8 cellular contexts compared by ENCODE assay signal in genomic region chr6:30541515-30542403, GRCh38. TPM values are rescaled to one million over a fixed set of nuclear protein-coding genes. Genes with fewer than 3 reads are reported as not detected.
DNase-seq lines count a peak whose midpoint lies in the region; ATAC-seq, FAIRE-seq and TF ChIP-seq lines count a peak whose summit lies in the region.

No MANE protein-coding gene starts in this region.

- TF ChIP-seq CTCF in HepG2 (CRISPR knock-in tag; IDR thresholded peaks at IDR 0.05), result peak; percentile 94

- no peaks in the 10 kb centered on the region for H3K9me3 ChIP-seq in HepG2 (ENCODE audit: low read length)

- CTCF ChIA-PET in HepG2 (lab: Yijun Ruan, JAX; ENCODE audit: low intra/inter-chr PET ratio, low total read pairs), result interaction anchor here (0.6 to 6.6 kb wide), 4 partner anchors 10 to 58 kb away, joined by 3 to 110 read pairs (median 10); partner anchors contain the start of gene HLA-E

- TF ChIP-seq EP300 in HepG2 (IDR thresholded peaks at IDR 0.05; ENCODE audit: low read depth in 2 of 2, low read length in 2 of 2), result no peak
- TF ChIP-seq EP300 in HepG2 (CRISPR knock-in tag; IDR thresholded peaks at IDR 0.05; ENCODE audit: borderline replicate concordance), result no peak

- in situ Hi-C loops in HepG2 (cut with HindIII; ENCODE audit: extremely low pct_ligation_motif_present, low pct_unique_long_range_greater_than_20kb), result loop anchor here (5.0 kb wide), 1 partner anchor 59 kb away; no protein-coding TSS in a partner anchor

- H3K36me3 ChIP-seq in HepG2 (replicated peaks in 1 of 2; ENCODE audit: control insufficient read depth in 1 of 2, insufficient read depth in 2 of 2, low read length in 2 of 2), result peaks cover 1 to 11% of the 10 kb centered on the region in 2 experiments; a peak in 2 of 5 replicates

- TF ChIP-seq RAD21 in HepG2 (CRISPR knock-in tag; IDR thresholded peaks at IDR 0.05), result peak; percentile 78

- H2AFZ ChIP-seq in HepG2 (ENCODE audit: low read length), result no peak overlapping the region

- BruUV-seq in HepG2 (replicated peaks; lab: Mats Ljungman, UMichigan), result no TSS peak

- H3K27ac ChIP-seq in HepG2 (ENCODE audit: extremely low read length, insufficient read depth, low read length), result no peak overlapping the region

- H3K4me3 ChIP-seq in HepG2 (replicated peaks in 1 of 3; ENCODE audit: insufficient read depth in 1 of 3, low read depth in 2 of 3, low read length in 3 of 3), result peak overlapping the region; percentile 30 to 66 (median 44); a peak in 5 of 6 replicates

- H3K4me1 ChIP-seq in HepG2 (ENCODE audit: insufficient read depth, low read length), result peaks cover 7% of the 10 kb centered on the region; the same call in 1 of the 2 replicates

- DNase-seq in DMS114 treated with DMSO at 0.1 percent for 48 hours (lab: John Stamatoyannopoulos, UW; ENCODE audit: unreplicated experiment) (peak; percentile 81), NCI-H748 treated with DMSO at 0.1 percent for 48 hours (lab: John Stamatoyannopoulos, UW) (peak; percentile 84), dermis blood vessel endothelial cell (peak; percentile 96), HepG2 (ENCODE audit: low spot score) (peak; percentile 76)
- DNase-seq in activated CD4-positive, alpha-beta T cell treated with anti-CD3 and anti-CD28 coated beads, Interleukin-2, amount 50 U/mL, for 24 hours (ENCODE audit: low read depth in 1 of 2, low spot score in 1 of 2), result peak; percentile 62 to 75
- peak; percentile 76 to 79 for DNase-seq in stimulated activated CD4-positive, alpha-beta T cell treated with anti-CD3 and anti-CD28 coated beads, Interleukin-2, amount 100 ng/mL, for 48 hours

- intact Hi-C loops in HepG2 (cut with micrococcal nuclease; ENCODE audit: unreplicated experiment), result loop anchor here (1.0 to 10.0 kb wide), 3 partner anchors 52 to 133 kb away; partner anchors contain the start of genes DHX16 and HLA-E

- 30% methylated on average over 23 of the region's 23 CpGs for WGBS in HepG2 (ENCODE audit: low lambda C conversion rate)

- no peak overlapping the region for H3K9ac ChIP-seq in HepG2 (ENCODE audit: insufficient read depth, low read depth, low read length)

- no peak for TF ChIP-seq POLR2A in HepG2 (IDR thresholded peaks at IDR 0.05; ENCODE audit: insufficient read depth in 1 of 2, low read depth in 2 of 2, low read length in 2 of 2)

- H3K27me3 ChIP-seq in HepG2 (ENCODE audit: control insufficient read depth in 1 of 2, insufficient read depth in 2 of 2, low read length in 2 of 2), result no peaks in the 10 kb centered on the region

- H4K20me1 ChIP-seq in HepG2 (ENCODE audit: insufficient read depth, low read length), result no peaks in the 10 kb centered on the region; the same call in 1 of the 2 replicates

- POLR2A ChIA-PET in HepG2 (lab: Yijun Ruan, JAX), result interaction anchor here (0.7 to 2.1 kb wide), 9 partner anchors 9 to 130 kb away, joined by 3 to 6 read pairs (median 3); partner anchors contain the start of genes DHX16, GNL1 and PRR3

- H3K79me2 ChIP-seq in HepG2 (ENCODE audit: insufficient read depth, low read length), result no peaks in the 10 kb centered on the region

- peak; percentile 40 for ATAC-seq in HG03439 (IDR thresholded peaks at IDR 0.05; ENCODE audit: unreplicated experiment)
- peak; percentile 88 for ATAC-seq in HepG2
- no peak for ATAC-seq in GM18873 (IDR thresholded peaks at IDR 0.05; ENCODE audit: low FRiP score, unreplicated experiment)

- peak; percentile 93 for FAIRE-seq in HepG2 (lab: Jason Lieb, UNC)

- peak overlapping the region; percentile 92 for H3K4me2 ChIP-seq in HepG2 (ENCODE audit: low read depth, low read length)

RNA-seq across cellular contexts. Expression of gene GNL1, which starts 14.5 kb away (rescaled TPM):
- 53.1 and 63.0 TPM in 2 replicates for total RNA-seq in dermis blood vessel endothelial cell
- total RNA-seq in HepG2 (2016; rRNA removed; fragmentation: Illumina TruSeq; extraction: Trizol), result 54.8 and 55.6 TPM in 2 replicates
- 11.5 and 14.7 TPM in 2 replicates for total RNA-seq in HepG2 (2016; cell fraction: cytosol; rRNA removed; fragmentation: Illumina TruSeq; extraction: Trizol; ENCODE audit: low read depth)
- 48.5 and 56.5 TPM in 2 replicates for total RNA-seq in HepG2 (2016; cell fraction: insoluble cytoplasmic fraction; rRNA removed; fragmentation: Illumina TruSeq; extraction: Trizol)
- 23.9 and 27.8 TPM in 2 replicates for total RNA-seq in HepG2 (2016; cell fraction: membrane; rRNA removed; fragmentation: Illumina TruSeq; extraction: Trizol)
- 27.7 and 34.5 TPM in 2 replicates for total RNA-seq in HepG2 (2016; cell fraction: nucleus; rRNA removed; fragmentation: Illumina TruSeq; extraction: Trizol)
- polyA plus RNA-seq in HepG2 (2011; rRNA removed), result 35.0 and 46.8 TPM in 2 replicates
- 25.1 and 32.1 TPM in 2 replicates for polyA plus RNA-seq in HepG2 (2011; cell fraction: cytosol; rRNA removed)
- polyA plus RNA-seq in HepG2 (2011; cell fraction: nucleus; rRNA removed), result 40.6 and 54.9 TPM in 2 replicates
- 45.3 and 50.3 TPM in 2 replicates for polyA plus RNA-seq in HepG2 (2012)
- polyA plus RNA-seq in HepG2 (2016; cell fraction: cytosol; fragmentation: Illumina TruSeq; extraction: Trizol; ENCODE audit: low read depth), result 12.7 and 15.8 TPM in 2 replicates
- polyA plus RNA-seq in HepG2 (2016; cell fraction: insoluble cytoplasmic fraction; fragmentation: Illumina TruSeq; extraction: Trizol; ENCODE audit: low read depth), result 53.9 and 60.5 TPM in 2 replicates
- polyA plus RNA-seq in HepG2 (2016; cell fraction: membrane; fragmentation: Illumina TruSeq; extraction: Trizol; ENCODE audit: low read depth), result 19.5 and 25.2 TPM in 2 replicates
- 84.3 and 89.3 TPM in 2 replicates for polyA plus RNA-seq in HepG2 (2016; cell fraction: nucleus; fragmentation: Illumina TruSeq; extraction: Trizol; ENCODE audit: insufficient read depth, low read depth)
- 34.2 and 47.6 TPM in 2 replicates for polyA minus RNA-seq in HepG2 (2011; rRNA and poly(A)+ RNA removed; ENCODE audit: low replicate concordance)
- polyA minus RNA-seq in HepG2 (2011; cell fraction: cytosol; rRNA and poly(A)+ RNA removed), result 22.4 and 23.5 TPM in 2 replicates
- polyA minus RNA-seq in HepG2 (2011; cell fraction: nucleus; rRNA and poly(A)+ RNA removed), result 22.4 and 27.0 TPM in 2 replicates

RNA-seq across cellular contexts. Expression of gene PRR3, which starts 15.3 kb away (rescaled TPM):
- total RNA-seq in dermis blood vessel endothelial cell (2.9 and 3.5 TPM in 2 replicates), HepG2 (2016; rRNA removed; fragmentation: Illumina TruSeq; extraction: Trizol) (13.9 and 14.6 TPM in 2 replicates)
- 6.5 and 6.6 TPM in 2 replicates for total RNA-seq in HepG2 (2016; cell fraction: cytosol; rRNA removed; fragmentation: Illumina TruSeq; extraction: Trizol; ENCODE audit: low read depth)
- 13.8 and 15.5 TPM in 2 replicates for total RNA-seq in HepG2 (2016; cell fraction: insoluble cytoplasmic fraction; rRNA removed; fragmentation: Illumina TruSeq; extraction: Trizol)
- 12.6 and 13.1 TPM in 2 replicates for total RNA-seq in HepG2 (2016; cell fraction: membrane; rRNA removed; fragmentation: Illumina TruSeq; extraction: Trizol)
- 11.4 and 14.4 TPM in 2 replicates for total RNA-seq in HepG2 (2016; cell fraction: nucleus; rRNA removed; fragmentation: Illumina TruSeq; extraction: Trizol)
- 20.6 and 21.2 TPM in 2 replicates for polyA plus RNA-seq in HepG2 (2011; rRNA removed)
- 14.8 and 17.1 TPM in 2 replicates for polyA plus RNA-seq in HepG2 (2011; cell fraction: cytosol; rRNA removed)
- polyA plus RNA-seq in HepG2 (2011; cell fraction: nucleus; rRNA removed), result 16.1 and 23.0 TPM in 2 replicates
- 12.5 and 15.6 TPM in 2 replicates for polyA plus RNA-seq in HepG2 (2012)
- 5.9 and 6.1 TPM in 2 replicates for polyA plus RNA-seq in HepG2 (2016; cell fraction: cytosol; fragmentation: Illumina TruSeq; extraction: Trizol; ENCODE audit: low read depth)
- 27.5 and 29.3 TPM in 2 replicates for polyA plus RNA-seq in HepG2 (2016; cell fraction: insoluble cytoplasmic fraction; fragmentation: Illumina TruSeq; extraction: Trizol; ENCODE audit: low read depth)
- polyA plus RNA-seq in HepG2 (2016; cell fraction: membrane; fragmentation: Illumina TruSeq; extraction: Trizol; ENCODE audit: low read depth), result 13.6 and 13.9 TPM in 2 replicates
- polyA plus RNA-seq in HepG2 (2016; cell fraction: nucleus; fragmentation: Illumina TruSeq; extraction: Trizol; ENCODE audit: insufficient read depth, low read depth), result 25.4 and 26.7 TPM in 2 replicates
- 34.9 and 73.8 TPM in 2 replicates for polyA minus RNA-seq in HepG2 (2011; rRNA and poly(A)+ RNA removed; ENCODE audit: low replicate concordance)
- polyA minus RNA-seq in HepG2 (2011; cell fraction: cytosol; rRNA and poly(A)+ RNA removed), result 4.9 and 5.8 TPM in 2 replicates
- polyA minus RNA-seq in HepG2 (2011; cell fraction: nucleus; rRNA and poly(A)+ RNA removed), result 20.6 and 27.1 TPM in 2 replicates

RNA-seq across cellular contexts. Expression of gene ABCF1, which starts 29.5 kb away (rescaled TPM):
- total RNA-seq in dermis blood vessel endothelial cell (49.5 and 70.3 TPM in 2 replicates), HepG2 (2016; rRNA removed; fragmentation: Illumina TruSeq; extraction: Trizol) (98.9 and 104 TPM in 2 replicates)
- 8.1 and 8.9 TPM in 2 replicates for total RNA-seq in HepG2 (2016; cell fraction: cytosol; rRNA removed; fragmentation: Illumina TruSeq; extraction: Trizol; ENCODE audit: low read depth)
- total RNA-seq in HepG2 (2016; cell fraction: insoluble cytoplasmic fraction; rRNA removed; fragmentation: Illumina TruSeq; extraction: Trizol), result 89.2 and 106 TPM in 2 replicates
- 23.0 and 27.5 TPM in 2 replicates for total RNA-seq in HepG2 (2016; cell fraction: membrane; rRNA removed; fragmentation: Illumina TruSeq; extraction: Trizol)
- total RNA-seq in HepG2 (2016; cell fraction: nucleus; rRNA removed; fragmentation: Illumina TruSeq; extraction: Trizol), result 61.2 and 71.0 TPM in 2 replicates
- 25.4 and 33.7 TPM in 2 replicates for polyA plus RNA-seq in HepG2 (2011; rRNA removed)
- polyA plus RNA-seq in HepG2 (2011; cell fraction: cytosol; rRNA removed), result 35.0 and 35.5 TPM in 2 replicates
- 75.1 and 116 TPM in 2 replicates for polyA plus RNA-seq in HepG2 (2011; cell fraction: nucleus; rRNA removed)
- polyA plus RNA-seq in HepG2 (2012), result 50.5 and 61.2 TPM in 2 replicates
- polyA plus RNA-seq in HepG2 (2016; cell fraction: cytosol; fragmentation: Illumina TruSeq; extraction: Trizol; ENCODE audit: low read depth), result 5.5 and 7.0 TPM in 2 replicates
- polyA plus RNA-seq in HepG2 (2016; cell fraction: insoluble cytoplasmic fraction; fragmentation: Illumina TruSeq; extraction: Trizol; ENCODE audit: low read depth), result 87.5 and 108 TPM in 2 replicates
- polyA plus RNA-seq in HepG2 (2016; cell fraction: membrane; fragmentation: Illumina TruSeq; extraction: Trizol; ENCODE audit: low read depth), result 13.4 and 16.7 TPM in 2 replicates
- 107 and 118 TPM in 2 replicates for polyA plus RNA-seq in HepG2 (2016; cell fraction: nucleus; fragmentation: Illumina TruSeq; extraction: Trizol; ENCODE audit: insufficient read depth, low read depth)
- 69.0 and 79.0 TPM in 2 replicates for polyA minus RNA-seq in HepG2 (2011; rRNA and poly(A)+ RNA removed; ENCODE audit: low replicate concordance)
- 37.8 and 41.4 TPM in 2 replicates for polyA minus RNA-seq in HepG2 (2011; cell fraction: cytosol; rRNA and poly(A)+ RNA removed)
- polyA minus RNA-seq in HepG2 (2011; cell fraction: nucleus; rRNA and poly(A)+ RNA removed), result 51.5 and 64.8 TPM in 2 replicates

RNA-seq across cellular contexts. Expression of gene HLA-E, which starts 52.5 kb away (rescaled TPM):
- total RNA-seq in dermis blood vessel endothelial cell (717 and 1,065 TPM in 2 replicates), HepG2 (2016; rRNA removed; fragmentation: Illumina TruSeq; extraction: Trizol) (21.2 and 45.2 TPM in 2 replicates)
- total RNA-seq in HepG2 (2016; cell fraction: cytosol; rRNA removed; fragmentation: Illumina TruSeq; extraction: Trizol; ENCODE audit: low read depth), result 6.3 and 7.1 TPM in 2 replicates
- 21.6 and 46.9 TPM in 2 replicates for total RNA-seq in HepG2 (2016; cell fraction: insoluble cytoplasmic fraction; rRNA removed; fragmentation: Illumina TruSeq; extraction: Trizol)
- total RNA-seq in HepG2 (2016; cell fraction: membrane; rRNA removed; fragmentation: Illumina TruSeq; extraction: Trizol), result 12.5 and 14.1 TPM in 2 replicates
- 38.3 and 44.5 TPM in 2 replicates for total RNA-seq in HepG2 (2016; cell fraction: nucleus; rRNA removed; fragmentation: Illumina TruSeq; extraction: Trizol)
- 90.4 and 99.8 TPM in 2 replicates for polyA plus RNA-seq in HepG2 (2011; rRNA removed)
- polyA plus RNA-seq in HepG2 (2011; cell fraction: cytosol; rRNA removed), result 94.6 and 111 TPM in 2 replicates
- polyA plus RNA-seq in HepG2 (2011; cell fraction: nucleus; rRNA removed), result 67.6 and 75.6 TPM in 2 replicates
- 64.9 and 110 TPM in 2 replicates for polyA plus RNA-seq in HepG2 (2012)
- 6.6 and 6.7 TPM in 2 replicates for polyA plus RNA-seq in HepG2 (2016; cell fraction: cytosol; fragmentation: Illumina TruSeq; extraction: Trizol; ENCODE audit: low read depth)
- 23.6 and 24.3 TPM in 2 replicates for polyA plus RNA-seq in HepG2 (2016; cell fraction: insoluble cytoplasmic fraction; fragmentation: Illumina TruSeq; extraction: Trizol; ENCODE audit: low read depth)
- 11.8 and 12.2 TPM in 2 replicates for polyA plus RNA-seq in HepG2 (2016; cell fraction: membrane; fragmentation: Illumina TruSeq; extraction: Trizol; ENCODE audit: low read depth)
- polyA plus RNA-seq in HepG2 (2016; cell fraction: nucleus; fragmentation: Illumina TruSeq; extraction: Trizol; ENCODE audit: insufficient read depth, low read depth), result 68.0 and 69.9 TPM in 2 replicates
- 39.4 and 80.9 TPM in 2 replicates for polyA minus RNA-seq in HepG2 (2011; rRNA and poly(A)+ RNA removed; ENCODE audit: low replicate concordance)
- polyA minus RNA-seq in HepG2 (2011; cell fraction: cytosol; rRNA and poly(A)+ RNA removed), result 45.5 and 56.8 TPM in 2 replicates
- polyA minus RNA-seq in HepG2 (2011; cell fraction: nucleus; rRNA and poly(A)+ RNA removed), result 17.4 and 26.7 TPM in 2 replicates
